In the genomic region with DNA sequence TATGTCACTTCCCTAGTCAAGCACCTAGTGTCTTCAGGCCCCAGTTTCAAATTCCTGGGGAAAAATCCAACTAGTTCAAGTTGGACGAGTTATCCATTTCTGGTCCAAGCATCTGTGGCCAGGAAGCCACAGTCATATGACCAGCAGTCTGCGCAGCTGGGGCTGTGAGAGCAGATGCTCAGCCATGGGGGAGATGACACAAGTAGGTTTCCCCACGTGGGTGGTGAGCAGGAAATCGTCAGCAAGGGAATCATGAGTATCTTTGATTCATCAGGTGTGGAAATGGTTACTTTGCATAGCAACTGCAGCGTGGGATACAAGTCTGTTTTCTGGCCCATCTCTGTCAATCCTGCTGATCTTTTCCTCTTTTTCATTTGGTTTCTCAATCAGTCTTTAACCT, we compare ENCODE assay signal across 1 cellular context.
TF ChIP-seq lines count a peak whose summit lies in the region.

No MANE protein-coding gene starts in this region.

TF ChIP-seq in GM12878, 131 proteins besides CTCF, POLR2A, EP300 and RAD21 (continued from another document):
- no peak for TF ChIP-seq RCOR1 (conservative IDR thresholded peaks at IDR 0.05; ENCODE audit: low read depth, low read length)
- no peak for TF ChIP-seq SREBF2 (IDR thresholded peaks at IDR 0.05; ENCODE audit: low read length)
- TF ChIP-seq RELA (IDR thresholded peaks at IDR 0.05; ENCODE audit: borderline replicate concordance, partially characterized antibody), result no peak
- TF ChIP-seq WRNIP1 (IDR thresholded peaks at IDR 0.05; ENCODE audit: borderline replicate concordance, low read depth, low read length), result no peak
- 0 out of 2 replicates have a peak, but pooled peaks have one; percentile 12 for TF ChIP-seq GABPA (IDR thresholded peaks at IDR 0.05; ENCODE audit: low read depth)
- TF ChIP-seq, protein P1, sequence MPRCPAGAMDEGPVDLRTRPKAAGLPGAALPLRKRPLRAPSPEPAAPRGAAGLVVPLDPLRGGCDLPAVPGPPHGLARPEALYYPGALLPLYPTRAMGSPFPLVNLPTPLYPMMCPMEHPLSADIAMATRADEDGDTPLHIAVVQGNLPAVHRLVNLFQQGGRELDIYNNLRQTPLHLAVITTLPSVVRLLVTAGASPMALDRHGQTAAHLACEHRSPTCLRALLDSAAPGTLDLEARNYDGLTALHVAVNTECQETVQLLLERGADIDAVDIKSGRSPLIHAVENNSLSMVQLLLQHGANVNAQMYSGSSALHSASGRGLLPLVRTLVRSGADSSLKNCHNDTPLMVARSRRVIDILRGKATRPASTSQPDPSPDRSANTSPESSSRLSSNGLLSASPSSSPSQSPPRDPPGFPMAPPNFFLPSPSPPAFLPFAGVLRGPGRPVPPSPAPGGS (IDR thresholded peaks at IDR 0.05; ENCODE audit: borderline replicate concordance, insufficient read depth, low read depth, low read length, poor library complexity, severe bottlenecking), result no peak
- no peak for TF ChIP-seq NR2C1 (IDR thresholded peaks at IDR 0.05)
- TF ChIP-seq EED (IDR thresholded peaks at IDR 0.05; ENCODE audit: low read depth), result no peak
- TF ChIP-seq REST (IDR thresholded peaks at IDR 0.05; ENCODE audit: low read depth, low read length), result no peak
- no peak for TF ChIP-seq BMI1 (IDR thresholded peaks at IDR 0.05; ENCODE audit: borderline replicate concordance)
- peak; percentile 18; the same call in 1 of the 2 replicates for TF ChIP-seq SPI1 (IDR thresholded peaks at IDR 0.05; ENCODE audit: borderline replicate concordance, insufficient read depth, low read depth, low read length)
- no peak for TF ChIP-seq NBN (IDR thresholded peaks at IDR 0.05)
- peak; percentile 46; the same call in 1 of the 2 replicates for TF ChIP-seq RUNX3 (IDR thresholded peaks at IDR 0.05; ENCODE audit: low read length)
- TF ChIP-seq BRCA1 (IDR thresholded peaks at IDR 0.05; ENCODE audit: low read depth, low read length), result no peak
- TF ChIP-seq ZBTB11 (CRISPR knock-in tag; IDR thresholded peaks at IDR 0.05), result no peak
- TF ChIP-seq ZZZ3 (IDR thresholded peaks at IDR 0.05; ENCODE audit: control insufficient read depth, insufficient read length, low read depth), result no peak
- TF ChIP-seq POLR2AphosphoS2 (IDR thresholded peaks at IDR 0.05; ENCODE audit: low read depth, low read length), result no peak
- no peak for TF ChIP-seq FOXK2 (IDR thresholded peaks at IDR 0.05)
- no peak for TF ChIP-seq YBX1 (IDR thresholded peaks at IDR 0.05)
- TF ChIP-seq RAD51 (IDR thresholded peaks at IDR 0.05), result 0 out of 2 replicates have a peak, but pooled peaks have one; percentile 11
- TF ChIP-seq E2F8 (IDR thresholded peaks at IDR 0.05; ENCODE audit: low read depth, partially characterized antibody), result no peak
- peak; percentile 63 for TF ChIP-seq TCF12 (IDR thresholded peaks at IDR 0.05; ENCODE audit: low read depth, low read length)
- TF ChIP-seq HDAC2 (IDR thresholded peaks at IDR 0.05), result no peak
